1 cellular context compared by ENCODE assay signal in the genomic region with DNA sequence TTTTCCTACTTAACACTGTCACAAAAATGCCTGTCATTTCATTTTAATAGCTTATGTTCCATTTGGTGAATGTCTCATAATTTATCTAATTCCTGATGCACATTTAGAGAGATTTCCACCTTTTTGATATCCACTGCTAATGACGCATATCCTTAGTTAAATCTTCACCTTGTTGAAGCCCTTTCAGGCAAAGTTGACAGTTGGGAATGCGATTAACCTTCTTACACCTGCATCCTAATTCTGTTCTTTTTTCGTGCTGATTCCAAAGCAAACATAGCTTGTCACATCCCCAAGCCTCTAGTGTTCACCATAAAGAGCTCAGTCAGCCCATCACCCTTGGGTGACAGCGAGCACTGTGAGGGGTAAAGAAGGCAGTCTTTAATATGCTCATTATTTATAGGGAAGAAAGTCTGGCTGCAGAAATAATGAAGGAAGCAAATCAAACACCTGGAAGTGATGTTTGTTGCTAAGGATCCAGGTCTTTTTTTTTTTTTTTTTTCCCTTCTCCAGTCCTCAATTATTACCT.
TF ChIP-seq lines count a peak whose summit lies in the region.

No MANE protein-coding gene starts in this region.

TF ChIP-seq in GM12878, 131 proteins besides CTCF, POLR2A, EP300 and RAD21:
- TF ChIP-seq, protein P1, sequence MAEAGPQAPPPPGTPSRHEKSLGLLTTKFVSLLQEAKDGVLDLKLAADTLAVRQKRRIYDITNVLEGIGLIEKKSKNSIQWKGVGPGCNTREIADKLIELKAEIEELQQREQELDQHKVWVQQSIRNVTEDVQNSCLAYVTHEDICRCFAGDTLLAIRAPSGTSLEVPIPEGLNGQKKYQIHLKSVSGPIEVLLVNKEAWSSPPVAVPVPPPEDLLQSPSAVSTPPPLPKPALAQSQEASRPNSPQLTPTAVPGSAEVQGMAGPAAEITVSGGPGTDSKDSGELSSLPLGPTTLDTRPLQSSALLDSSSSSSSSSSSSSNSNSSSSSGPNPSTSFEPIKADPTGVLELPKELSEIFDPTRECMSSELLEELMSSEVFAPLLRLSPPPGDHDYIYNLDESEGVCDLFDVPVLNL (IDR thresholded peaks at IDR 0.05; ENCODE audit: low read depth, low read length), result no peak
- no peak for TF ChIP-seq MEF2A (IDR thresholded peaks at IDR 0.05; ENCODE audit: insufficient read depth, low read depth, low read length)
- no peak for TF ChIP-seq CBX5 (IDR thresholded peaks at IDR 0.05; ENCODE audit: low read depth)
- TF ChIP-seq, protein P2, sequence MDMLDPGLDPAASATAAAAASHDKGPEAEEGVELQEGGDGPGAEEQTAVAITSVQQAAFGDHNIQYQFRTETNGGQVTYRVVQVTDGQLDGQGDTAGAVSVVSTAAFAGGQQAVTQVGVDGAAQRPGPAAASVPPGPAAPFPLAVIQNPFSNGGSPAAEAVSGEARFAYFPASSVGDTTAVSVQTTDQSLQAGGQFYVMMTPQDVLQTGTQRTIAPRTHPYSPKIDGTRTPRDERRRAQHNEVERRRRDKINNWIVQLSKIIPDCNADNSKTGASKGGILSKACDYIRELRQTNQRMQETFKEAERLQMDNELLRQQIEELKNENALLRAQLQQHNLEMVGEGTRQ (IDR thresholded peaks at IDR 0.05; ENCODE audit: borderline replicate concordance, low read depth, low read length), result no peak
- no peak for TF ChIP-seq ZZZ3 (IDR thresholded peaks at IDR 0.05; ENCODE audit: control insufficient read depth, insufficient read length, low read depth)
- TF ChIP-seq, protein P3, sequence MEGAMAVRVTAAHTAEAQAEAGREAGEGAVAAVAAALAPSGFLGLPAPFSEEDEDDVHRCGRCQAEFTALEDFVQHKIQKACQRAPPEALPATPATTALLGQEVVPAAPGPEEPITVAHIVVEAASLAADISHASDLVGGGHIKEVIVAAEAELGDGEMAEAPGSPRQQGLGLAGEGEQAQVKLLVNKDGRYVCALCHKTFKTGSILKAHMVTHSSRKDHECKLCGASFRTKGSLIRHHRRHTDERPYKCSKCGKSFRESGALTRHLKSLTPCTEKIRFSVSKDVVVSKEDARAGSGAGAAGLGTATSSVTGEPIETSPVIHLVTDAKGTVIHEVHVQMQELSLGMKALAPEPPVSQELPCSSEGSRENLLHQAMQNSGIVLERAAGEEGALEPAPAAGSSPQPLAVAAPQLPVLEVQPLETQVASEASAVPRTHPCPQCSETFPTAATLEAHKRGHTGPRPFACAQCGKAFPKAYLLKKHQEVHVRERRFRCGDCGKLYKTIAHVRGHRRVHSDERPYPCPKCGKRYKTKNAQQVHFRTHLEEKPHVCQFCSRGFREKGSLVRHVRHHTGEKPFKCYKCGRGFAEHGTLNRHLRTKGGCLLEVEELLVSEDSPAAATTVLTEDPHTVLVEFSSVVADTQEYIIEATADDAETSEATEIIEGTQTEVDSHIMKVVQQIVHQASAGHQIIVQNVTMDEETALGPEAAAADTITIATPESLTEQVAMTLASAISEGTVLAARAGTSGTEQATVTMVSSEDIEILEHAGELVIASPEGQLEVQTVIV (IDR thresholded peaks at IDR 0.05; ENCODE audit: borderline replicate concordance, partially characterized antibody), result no peak
- TF ChIP-seq, protein P4, sequence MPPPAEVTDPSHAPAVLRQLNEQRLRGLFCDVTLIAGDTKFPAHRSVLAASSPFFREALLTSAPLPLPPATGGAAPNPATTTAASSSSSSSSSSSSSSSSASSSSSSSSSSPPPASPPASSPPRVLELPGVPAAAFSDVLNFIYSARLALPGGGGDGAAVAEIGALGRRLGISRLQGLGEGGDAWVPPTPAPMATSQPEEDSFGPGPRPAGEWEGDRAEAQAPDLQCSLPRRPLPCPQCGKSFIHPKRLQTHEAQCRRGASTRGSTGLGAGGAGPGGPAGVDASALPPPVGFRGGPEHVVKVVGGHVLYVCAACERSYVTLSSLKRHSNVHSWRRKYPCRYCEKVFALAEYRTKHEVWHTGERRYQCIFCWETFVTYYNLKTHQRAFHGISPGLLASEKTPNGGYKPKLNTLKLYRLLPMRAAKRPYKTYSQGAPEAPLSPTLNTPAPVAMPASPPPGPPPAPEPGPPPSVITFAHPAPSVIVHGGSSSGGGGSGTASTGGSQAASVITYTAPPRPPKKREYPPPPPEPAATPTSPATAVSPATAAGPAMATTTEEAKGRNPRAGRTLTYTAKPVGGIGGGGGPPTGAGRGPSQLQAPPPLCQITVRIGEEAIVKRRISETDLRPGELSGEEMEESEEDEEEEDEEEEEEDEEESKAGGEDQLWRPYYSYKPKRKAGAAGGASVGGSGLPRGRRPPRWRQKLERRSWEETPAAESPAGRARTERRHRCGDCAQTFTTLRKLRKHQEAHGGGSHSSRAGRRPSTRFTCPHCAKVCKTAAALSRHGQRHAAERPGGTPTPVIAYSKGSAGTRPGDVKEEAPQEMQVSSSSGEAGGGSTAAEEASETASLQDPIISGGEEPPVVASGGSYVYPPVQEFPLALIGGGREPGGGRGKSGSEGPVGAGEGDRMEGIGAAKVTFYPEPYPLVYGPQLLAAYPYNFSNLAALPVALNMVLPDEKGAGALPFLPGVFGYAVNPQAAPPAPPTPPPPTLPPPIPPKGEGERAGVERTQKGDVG (CRISPR knock-in tag; IDR thresholded peaks at IDR 0.05), result no peak
- TF ChIP-seq ZNF217 (IDR thresholded peaks at IDR 0.05), result no peak
- no peak for TF ChIP-seq PAX8 (IDR thresholded peaks at IDR 0.05)
- TF ChIP-seq RAD51 (IDR thresholded peaks at IDR 0.05), result no peak
- TF ChIP-seq SREBF1 (IDR thresholded peaks at IDR 0.05; ENCODE audit: low read length), result no peak
- no peak for TF ChIP-seq NFIC (IDR thresholded peaks at IDR 0.05; ENCODE audit: low read depth, low read length)
- no peak for TF ChIP-seq SIX5 (IDR thresholded peaks at IDR 0.05; ENCODE audit: low read depth, low read length, severe bottlenecking)
TF ChIP-seq in GM12878: peak in this region for 0.
